In the genomic region with DNA sequence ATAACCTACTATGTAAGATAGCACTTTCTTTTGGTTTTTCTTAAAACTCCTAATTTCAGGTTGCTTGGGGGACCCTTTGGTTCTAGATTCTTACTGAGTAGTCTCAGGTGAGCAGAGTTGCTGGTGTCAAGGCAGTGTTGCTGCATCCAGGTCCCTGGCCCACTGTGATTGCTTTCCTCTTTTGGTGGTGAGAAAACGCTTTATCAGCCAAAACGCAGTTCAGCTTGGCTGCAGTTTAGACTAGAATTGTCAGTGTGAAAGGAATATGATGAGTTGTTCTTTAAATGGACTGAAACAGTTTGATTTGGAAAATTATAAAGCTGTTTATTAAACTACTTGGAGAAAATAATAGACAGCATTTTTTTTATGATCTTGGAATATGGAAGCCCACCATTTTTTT, we compare ENCODE assay signal across 29 cellular contexts. TPM values are rescaled to one million over a fixed set of nuclear protein-coding genes. Genes with fewer than 3 reads are reported as not detected.
A peak's percentile ranks its signal among the peaks of the same experiment; 100 is the strongest.
DNase-seq lines count a peak whose midpoint lies in the region; ATAC-seq and TF ChIP-seq lines count a peak whose summit lies in the region.
"Had no signal": no experiment of that assay in that cellular context is flagged by ENCODE, and none has a peak within 500 bp of the region (broad histone marks: within the 10 kb centered on the region; RNA-seq: fewer than 3 reads in every experiment).

No MANE protein-coding gene starts in this region.

- no peak overlapping the region for H4K8ac ChIP-seq in H9 (replicated peaks; ENCODE audit: insufficient read length, low read depth, low read length)

- H3K4me1 ChIP-seq in H9 (ENCODE audit: insufficient read depth, low read length) = no peaks in the 10 kb centered on the region; the same call in 1 of the 2 replicates
- H3K4me1 ChIP-seq: Caco-2 had no signal

- H3K4ac ChIP-seq in H9 (ENCODE audit: low read depth, low read length) = no peak overlapping the region

- no peak overlapping the region for H3K27ac ChIP-seq in H9 (ENCODE audit: insufficient read length, low read depth, low read length)
- H3K27ac ChIP-seq: ovary had no signal

- no peak overlapping the region for H2AK5ac ChIP-seq in H9 (ENCODE audit: insufficient read length, low read length)

- H2BK15ac ChIP-seq in H9 (ENCODE audit: low read depth, low read length) = no peak overlapping the region

- CTCF ChIA-PET in activated naive CD4-positive, alpha-beta T cell treated with anti-CD3 and anti-CD28 coated beads for 36 hours (lab: Charles Lee) = interaction anchor here (0.7 to 10.1 kb wide), 3 partner anchors 35 to 212 kb away, joined by 3 to 142 read pairs (median 3); no protein-coding TSS in a partner anchor

- H3K27me3 ChIP-seq in H9 (ENCODE audit: insufficient read depth, low read length) = no peaks in the 10 kb centered on the region
- H3K27me3 ChIP-seq: ovary had no signal

- H3K9me3 ChIP-seq in H9 (ENCODE audit: control insufficient read depth, low read depth, low read length) = no peaks in the 10 kb centered on the region
- H3K9me3 ChIP-seq: Caco-2, ovary had no signal

- peaks cover 66% of the 10 kb centered on the region for H3K36me3 Mint-ChIP-seq in activated naive CD4-positive, alpha-beta T cell treated with anti-CD3 and anti-CD28 coated beads for 36 hours (ENCODE audit: low read depth)
- H3K36me3 Mint-ChIP-seq in H9 (ENCODE audit: insufficient read depth in 1 of 3, low read depth in 3 of 3) (peaks cover 29 to 55% (median 43%) of the 10 kb centered on the region in 3 experiments; a peak in 6 of 7 replicates), brain (peaks cover 70% of the 10 kb centered on the region)
- H3K36me3 Mint-ChIP-seq in stimulated activated memory B cell treated with anti-CD40 and anti-IgM and Interleukin-4, amounts not matched to agents 10 μg/mL and 1 μg/mL and 100 μg/mL, for 72 hours = peaks cover 62% of the 10 kb centered on the region

- H3K27me3 Mint-ChIP-seq in activated naive CD4-positive, alpha-beta T cell treated with anti-CD3 and anti-CD28 coated beads for 36 hours (ENCODE audit: low read depth) = no peaks in the 10 kb centered on the region
- H3K27me3 Mint-ChIP-seq in H9 (ENCODE audit: low read depth) (no peaks in the 10 kb centered on the region), brain (no peaks in the 10 kb centered on the region)
- no peaks in the 10 kb centered on the region for H3K27me3 Mint-ChIP-seq in stimulated activated memory B cell treated with anti-CD40 and anti-IgM and Interleukin-4, amounts not matched to agents 10 μg/mL and 1 μg/mL and 100 μg/mL, for 72 hours
- H3K27me3 Mint-ChIP-seq: central memory CD8-positive, alpha-beta T cell; IgD-negative memory B cell had no signal

- no peak overlapping the region for H3K14ac ChIP-seq in H9 (ENCODE audit: insufficient read depth, low read length)

- H4K5ac ChIP-seq in H9 (ENCODE audit: insufficient read length, low read depth, low read length) = no peak overlapping the region

- H2BK120ac ChIP-seq in H9 (ENCODE audit: low read depth, low read length, poor library complexity, severe bottlenecking) = no peak overlapping the region

- H2BK20ac ChIP-seq in H9 (ENCODE audit: low read depth, low read length, poor library complexity, severe bottlenecking) = no peak overlapping the region

- peak overlapping the region; percentile 84 for H3K27ac Mint-ChIP-seq in activated naive CD4-positive, alpha-beta T cell treated with anti-CD3 and anti-CD28 coated beads for 36 hours
- H3K27ac Mint-ChIP-seq in H9 = peak overlapping the region; percentile 21 to 58 (median 48); a peak in 4 of 7 replicates
- peak overlapping the region in 3 of 5 experiments; percentile 19 to 77 (median 48) for H3K27ac Mint-ChIP-seq in brain
- peak overlapping the region; percentile 42 for H3K27ac Mint-ChIP-seq in stimulated activated memory B cell treated with anti-CD40 and anti-IgM and Interleukin-4, amounts not matched to agents 10 μg/mL and 1 μg/mL and 100 μg/mL, for 72 hours

- no peaks in the 10 kb centered on the region for H3K9me3 Mint-ChIP-seq in activated naive CD4-positive, alpha-beta T cell treated with anti-CD3 and anti-CD28 coated beads for 36 hours
- no peaks in the 10 kb centered on the region for H3K9me3 Mint-ChIP-seq in H9
- H3K9me3 Mint-ChIP-seq in brain = no peaks in the 10 kb centered on the region
- H3K9me3 Mint-ChIP-seq in stimulated activated memory B cell treated with anti-CD40 and anti-IgM and Interleukin-4, amounts not matched to agents 10 μg/mL and 1 μg/mL and 100 μg/mL, for 72 hours = no peaks in the 10 kb centered on the region
- H3K9me3 Mint-ChIP-seq: central memory CD8-positive, alpha-beta T cell; IgD-negative memory B cell; nephron had no signal

- DNase-seq in activated naive CD4-positive, alpha-beta T cell treated with anti-CD3 and anti-CD28 coated beads for 36 hours = no peak
- no peak for DNase-seq in activated naive CD4-positive, alpha-beta T cell (lab: John Stamatoyannopoulos, UW)
- no peak for DNase-seq in H9
- no peak for DNase-seq in central memory CD4-positive, alpha-beta T cell
- DNase-seq in NCI-H1694 (lab: John Stamatoyannopoulos, UW) = no peak
- DNase-seq: ACHN; activated CD4-positive, alpha-beta T cell treated with anti-CD3 and anti-CD28 coated beads, Interleukin-2, amount 50 U/mL, for 4 hours; Caco-2; DMS79; GDM1; HCEC 1CT; left ventricle myocardium superior; NCI-H1048; NCI-H1694 treated with DMSO at 0.1 percent for 48 hours; NCI-H2171; NCI-H524; NK-92 treated with Interleukin-12 subunit alpha and Interleukin-12 subunit beta, amount 100 ng/mL, for 24 hours; ovary; PC-3; retina; small intestine; T1000 had no signal

- peak overlapping the region; percentile 27 for H3K4me3 Mint-ChIP-seq in activated naive CD4-positive, alpha-beta T cell treated with anti-CD3 and anti-CD28 coated beads for 36 hours
- H3K4me3 Mint-ChIP-seq in H9 = no peak overlapping the region
- H3K4me3 Mint-ChIP-seq in brain = peak overlapping the region in 1 of 5 experiments; percentile 13
- H3K4me3 Mint-ChIP-seq in stimulated activated memory B cell treated with anti-CD40 and anti-IgM and Interleukin-4, amounts not matched to agents 10 μg/mL and 1 μg/mL and 100 μg/mL, for 72 hours = no peak overlapping the region
- H3K4me3 Mint-ChIP-seq: central memory CD8-positive, alpha-beta T cell; nephron had no signal

- H3K9ac ChIP-seq in H9 (ENCODE audit: extremely low read depth, insufficient read length, low read length) = no peak overlapping the region

- no peak overlapping the region for H4K91ac ChIP-seq in H9 (ENCODE audit: insufficient read length, low read depth, low read length)

- no peak overlapping the region for H3K56ac ChIP-seq in H9 (ENCODE audit: insufficient read length, low read depth, low read length)

- H3T11ph ChIP-seq in H9 (ENCODE audit: low read length) = no peak overlapping the region

- H3K23me2 ChIP-seq in H9 (ENCODE audit: insufficient read length, low read depth, low read length, poor library complexity, severe bottlenecking) = no peaks in the 10 kb centered on the region

- ATAC-seq in stimulated activated memory B cell treated with anti-CD40 and anti-IgM and Interleukin-4, amounts not matched to agents 10 μg/mL and 1 μg/mL and 100 μg/mL, for 72 hours = no peak
- ATAC-seq in SK-N-SH treated with all-trans-retinoic acid at 6 μM for 48 hours = no peak
- ATAC-seq: left ventricle myocardium superior, PC-3, Right ventricle myocardium inferior had no signal

- intact Hi-C loops in activated naive CD4-positive, alpha-beta T cell treated with anti-CD3 and anti-CD28 coated beads for 36 hours (cut with micrococcal nuclease) = loop anchor here (2.0 kb wide), 1 partner anchor 17 kb away; no protein-coding TSS in a partner anchor

- H3K18ac ChIP-seq in H9 (ENCODE audit: insufficient read length, low read depth, low read length) = no peak overlapping the region

- H4K20me1 ChIP-seq in H9 (ENCODE audit: control insufficient read depth, insufficient read depth, insufficient read length) = no peaks in the 10 kb centered on the region

- H3K79me1 ChIP-seq in H9 (ENCODE audit: insufficient read depth, low read depth, low read length, poor library complexity, severe bottlenecking) = peaks cover 2% of the 10 kb centered on the region

- no peak overlapping the region for H2AFZ ChIP-seq in H9 (ENCODE audit: low read length)

- H3K4me2 ChIP-seq in H9 (ENCODE audit: insufficient read depth, insufficient read length, low read length) = no peak overlapping the region

- H2BK12ac ChIP-seq in H9 (ENCODE audit: insufficient read length, low read depth, low read length) = no peak overlapping the region

- no peak overlapping the region for H3K23ac ChIP-seq in H9 (ENCODE audit: insufficient read length, low read depth, low read length)

- no peak overlapping the region for H2BK5ac ChIP-seq in H9 (ENCODE audit: insufficient read length, low read length)

- no peaks in the 10 kb centered on the region for H3K79me2 ChIP-seq in H9 (ENCODE audit: insufficient read depth, low read length)

- TF ChIP-seq CTCF in H9 (conservative IDR thresholded peaks at IDR 0.05) (no peak), brain (conservative IDR thresholded peaks at IDR 0.05) (no peak)

- peaks cover 80% of the 10 kb centered on the region for H3K4me1 Mint-ChIP-seq in activated naive CD4-positive, alpha-beta T cell treated with anti-CD3 and anti-CD28 coated beads for 36 hours (ENCODE audit: low read depth)
- H3K4me1 Mint-ChIP-seq in H9 = peaks cover 34 to 36% of the 10 kb centered on the region in 2 experiments
- peaks cover 34% of the 10 kb centered on the region for H3K4me1 Mint-ChIP-seq in brain
- H3K4me1 Mint-ChIP-seq in stimulated activated memory B cell treated with anti-CD40 and anti-IgM and Interleukin-4, amounts not matched to agents 10 μg/mL and 1 μg/mL and 100 μg/mL, for 72 hours = peaks cover 45% of the 10 kb centered on the region
- H3K4me1 Mint-ChIP-seq: central memory CD8-positive, alpha-beta T cell had no signal

- no CpG with 5 or more reads among the region's 2 CpGs for WGBS in H9 (ENCODE audit: extremely low coverage, insufficient read length, low lambda C conversion rate)

TF ChIP-seq in SK-N-SH treated with all-trans-retinoic acid at 6 μM for 48 hours, 23 proteins besides CTCF, POLR2A, EP300 and RAD21 (continues in another document):
- TF ChIP-seq ZC3H10 (CRISPR knock-in tag; IDR thresholded peaks at IDR 0.05) = no peak
- no peak for TF ChIP-seq TCF4 (CRISPR knock-in tag; IDR thresholded peaks at IDR 0.05; ENCODE audit: borderline replicate concordance)
- no peak for TF ChIP-seq TOX (CRISPR knock-in tag; IDR thresholded peaks at IDR 0.05; ENCODE audit: borderline replicate concordance)
- TF ChIP-seq ZFP3 (CRISPR knock-in tag; IDR thresholded peaks at IDR 0.05) = no peak

RNA-seq across cellular contexts. Expression of a gene that starts 55.0 kb away (rescaled TPM):
- 10 to 100 TPM; 34.3 to 34.6 TPM for total RNA-seq in activated naive CD4-positive, alpha-beta T cell treated with anti-CD3 and anti-CD28 coated beads for 36 hours
- 31.3 and 32.9 TPM in 2 replicates for total RNA-seq in H9 (2021)
- 15.9 TPM for polyA plus RNA-seq in brain (ENCODE audit: insufficient read depth, low read depth, low replicate concordance)
